Comparison of ENCODE assay signal across 2 cellular contexts in the genomic region with DNA sequence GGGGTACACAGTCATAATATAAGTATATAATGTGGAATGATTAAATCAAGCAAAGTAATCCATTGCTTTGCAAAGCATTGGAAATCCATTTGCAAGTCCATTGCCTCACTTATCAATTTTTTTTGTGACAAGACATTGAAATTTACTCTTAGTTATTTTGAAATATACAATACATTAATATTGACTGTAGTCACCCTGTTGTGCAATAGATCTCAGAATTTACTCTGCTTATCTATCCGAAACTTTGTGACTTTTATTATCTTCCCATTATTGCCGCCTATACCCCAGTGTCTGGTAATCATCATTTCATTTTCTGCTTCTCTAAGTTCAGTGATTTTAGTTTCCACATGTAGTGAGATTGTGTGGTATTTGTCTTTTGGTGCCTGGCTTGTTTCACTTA.
TF ChIP-seq lines count a peak whose summit lies in the region.

No MANE protein-coding gene starts in this region.

TF ChIP-seq in IMR-90, 13 proteins besides CTCF, POLR2A, EP300 and RAD21:
- TF ChIP-seq MXI1 (IDR thresholded peaks at IDR 0.05; ENCODE audit: borderline replicate concordance, low read depth, low read length) (no peak), MAFK (IDR thresholded peaks at IDR 0.05; ENCODE audit: low read depth, low read length) (no peak), CEBPB (IDR thresholded peaks at IDR 0.05; ENCODE audit: low read depth, low read length) (peak; percentile 66), MAZ (IDR thresholded peaks at IDR 0.05; ENCODE audit: borderline replicate concordance, low read depth, low read length) (no peak), FOS (IDR thresholded peaks at IDR 0.05; ENCODE audit: low read depth, low read length) (no peak), SMC3 (IDR thresholded peaks at IDR 0.05; ENCODE audit: low read depth, low read length) (no peak)
- TF ChIP-seq, protein P1, sequence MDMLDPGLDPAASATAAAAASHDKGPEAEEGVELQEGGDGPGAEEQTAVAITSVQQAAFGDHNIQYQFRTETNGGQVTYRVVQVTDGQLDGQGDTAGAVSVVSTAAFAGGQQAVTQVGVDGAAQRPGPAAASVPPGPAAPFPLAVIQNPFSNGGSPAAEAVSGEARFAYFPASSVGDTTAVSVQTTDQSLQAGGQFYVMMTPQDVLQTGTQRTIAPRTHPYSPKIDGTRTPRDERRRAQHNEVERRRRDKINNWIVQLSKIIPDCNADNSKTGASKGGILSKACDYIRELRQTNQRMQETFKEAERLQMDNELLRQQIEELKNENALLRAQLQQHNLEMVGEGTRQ (IDR thresholded peaks at IDR 0.05; ENCODE audit: low read depth, low read length): no peak

TF ChIP-seq in K562, 482 proteins besides CTCF, POLR2A, EP300 and RAD21:
- TF ChIP-seq STAG1 (CRISPR knock-in tag; IDR thresholded peaks at IDR 0.05; ENCODE audit: borderline replicate concordance) (no peak), CEBPG (CRISPR knock-in tag; IDR thresholded peaks at IDR 0.05) (no peak), CEBPG (tag; conservative IDR thresholded peaks at IDR 0.05 in 1 of 2, IDR thresholded peaks at IDR 0.05 in 1 of 2) (peak in 1 of 2 experiments; percentile 35; a peak in 1 of 4 replicates), ZNF324 (CRISPR knock-in tag; IDR thresholded peaks at IDR 0.05) (no peak), DMBX1 (CRISPR knock-in tag; IDR thresholded peaks at IDR 0.05; ENCODE audit: borderline replicate concordance) (no peak), MYC (IDR thresholded peaks at IDR 0.05; ENCODE audit: low read depth, low read length) (no peak), MYC (CRISPR knock-in tag; IDR thresholded peaks at IDR 0.05; ENCODE audit: borderline replicate concordance, low read depth) (no peak), CEBPB (tag; IDR thresholded peaks at IDR 0.05) (0 out of 2 replicates have a peak, but pooled peaks have one; percentile 35)
- TF ChIP-seq, protein P2, sequence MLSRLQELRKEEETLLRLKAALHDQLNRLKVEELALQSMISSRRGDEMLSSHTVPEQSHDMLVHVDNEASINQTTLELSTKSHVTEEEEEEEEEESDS (CRISPR knock-in tag; IDR thresholded peaks at IDR 0.05): no peak
- TF ChIP-seq, protein P3, sequence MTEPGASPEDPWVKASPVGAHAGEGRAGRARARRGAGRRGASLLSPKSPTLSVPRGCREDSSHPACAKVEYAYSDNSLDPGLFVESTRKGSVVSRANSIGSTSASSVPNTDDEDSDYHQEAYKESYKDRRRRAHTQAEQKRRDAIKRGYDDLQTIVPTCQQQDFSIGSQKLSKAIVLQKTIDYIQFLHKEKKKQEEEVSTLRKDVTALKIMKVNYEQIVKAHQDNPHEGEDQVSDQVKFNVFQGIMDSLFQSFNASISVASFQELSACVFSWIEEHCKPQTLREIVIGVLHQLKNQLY (CRISPR knock-in tag; conservative IDR thresholded peaks at IDR 0.05): no peak
- TF ChIP-seq, protein P4, sequence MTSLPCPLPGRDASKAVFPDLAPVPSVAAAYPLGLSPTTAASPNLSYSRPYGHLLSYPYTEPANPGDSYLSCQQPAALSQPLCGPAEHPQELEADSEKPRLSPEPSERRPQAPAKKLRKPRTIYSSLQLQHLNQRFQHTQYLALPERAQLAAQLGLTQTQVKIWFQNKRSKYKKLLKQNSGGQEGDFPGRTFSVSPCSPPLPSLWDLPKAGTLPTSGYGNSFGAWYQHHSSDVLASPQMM (CRISPR knock-in tag; IDR thresholded peaks at IDR 0.05): no peak
